ENCODE assay signal across 35 cellular contexts in the genomic region with DNA sequence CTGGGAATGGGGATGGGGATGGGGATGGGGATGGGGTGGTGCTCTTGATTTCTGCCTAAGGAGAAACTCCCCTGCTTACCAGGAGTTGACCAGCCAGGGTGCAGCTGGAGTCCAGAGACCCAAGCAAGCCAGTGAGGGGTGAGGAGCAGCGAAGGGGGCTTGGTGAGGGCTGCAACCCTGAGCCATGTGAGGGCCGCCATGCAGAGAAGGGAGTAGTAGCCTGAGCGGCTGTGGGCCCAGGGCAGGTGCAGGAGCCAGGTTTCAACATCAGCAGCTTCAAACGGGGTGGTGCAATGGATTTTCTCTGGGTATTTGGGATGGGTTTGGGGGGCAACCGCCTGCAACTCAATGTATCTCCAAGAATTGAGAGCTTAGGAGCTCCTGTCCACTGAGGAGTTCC.
"Had no signal": no experiment of that assay in that cellular context is flagged by ENCODE, and none has a peak within 500 bp of the region (broad histone marks: within the 10 kb centered on the region; RNA-seq: fewer than 3 reads in every experiment).

No MANE protein-coding gene starts in this region.

- H3K4me3 Mint-ChIP-seq: activated CD8-positive, alpha-beta T cell treated with anti-CD3 and anti-CD28 coated beads for 36 hours; activated naive CD8-positive, alpha-beta T cell treated with anti-CD3 and anti-CD28 coated beads for 36 hours; activated T-cell treated with anti-CD3 and anti-CD28 coated beads, Interleukin-2, amount 50 U/mL, for 72 hours; activated T-helper 17 cell treated with anti-CD3 and anti-CD28 coated beads, Interleukin-2, amount 50 U/mL, for 72 hours had no signal

- H3K36me3 ChIP-seq: brain microvascular endothelial cell had no signal

- H3K4me2 ChIP-seq: KMS-11, PC-9 had no signal

- H3K4me3 ChIP-seq: PC-9 had no signal

- H3K36me3 Mint-ChIP-seq: activated naive CD8-positive, alpha-beta T cell treated with anti-CD3 and anti-CD28 coated beads for 36 hours had no signal

- H3K9ac ChIP-seq: KMS-11 had no signal

- H3K9me3 Mint-ChIP-seq: activated T-helper 17 cell treated with anti-CD3 and anti-CD28 coated beads, Interleukin-2, amount 50 U/mL, for 72 hours had no signal

- ATAC-seq: activated CD8-positive, alpha-beta T cell treated with anti-CD3 and anti-CD28 coated beads for 36 hours; activated T-cell treated with anti-CD3 and anti-CD28 coated beads, Interleukin-2, amount 50 U/mL, for 72 hours; activated T-helper 17 cell treated with anti-CD3 and anti-CD28 coated beads, Interleukin-2, amount 50 U/mL, for 72 hours; Right ventricle myocardium inferior; SK-N-SH treated with all-trans-retinoic acid at 6 μM for 48 hours had no signal

- DNase-seq: activated CD4-positive, alpha-beta T cell treated with anti-CD3 and anti-CD28 coated beads for 1 hour; activated CD4-positive, alpha-beta T cell treated with anti-CD3 and anti-CD28 coated beads for 48 hours; activated CD4-positive, alpha-beta T cell treated with anti-CD3 and anti-CD28 coated beads, Interleukin-2, amount 50 U/mL, for 4 hours; activated CD4-positive, CD25-positive, alpha-beta regulatory T cell; activated CD8-positive, alpha-beta T cell treated with anti-CD3 and anti-CD28 coated beads for 36 hours; activated effector memory CD4-positive, alpha-beta T cell treated with anti-CD3 and anti-CD28 coated beads, Interleukin-2, amount 50 U/mL, for 16 hours; activated naive CD4-positive, alpha-beta T cell; activated naive CD4-positive, alpha-beta T cell treated with anti-CD3 and anti-CD28 coated beads, Interleukin-2, amount 50 U/mL, for 16 hours; activated naive CD8-positive, alpha-beta T cell treated with anti-CD3 and anti-CD28 coated beads for 36 hours; activated T-cell treated with anti-CD3 and anti-CD28 coated beads, Interleukin-2, amount 50 U/mL, for 1 hour; activated T-cell treated with anti-CD3 and anti-CD28 coated beads, Interleukin-2, amount 50 U/mL, for 72 hours; amniotic stem cell; brain microvascular endothelial cell; MM.1S; MV-4-11; NCI-H1092; NCI-H1436 treated with DMSO at 0.1 percent for 48 hours; NCI-H1694 treated with DMSO at 0.1 percent for 48 hours; NCI-H2029; NCI-H345; NCI-H748 treated with DMSO at 0.1 percent for 48 hours; NK-92 treated with Interleukin-12 subunit alpha and Interleukin-12 subunit beta, amount 100 ng/mL, for 24 hours; PC-9; SIG-M5; SW 1271; T-helper 1 cell; T-helper 2 cell; T-helper 9 cell had no signal

- FAIRE-seq: RCC 7860 had no signal

- H3K4me1 Mint-ChIP-seq: activated T-helper 17 cell treated with anti-CD3 and anti-CD28 coated beads, Interleukin-2, amount 50 U/mL, for 72 hours had no signal

- H3K27ac Mint-ChIP-seq: activated CD8-positive, alpha-beta T cell treated with anti-CD3 and anti-CD28 coated beads for 36 hours; activated naive CD8-positive, alpha-beta T cell treated with anti-CD3 and anti-CD28 coated beads for 36 hours; activated T-cell treated with anti-CD3 and anti-CD28 coated beads, Interleukin-2, amount 50 U/mL, for 72 hours; activated T-helper 17 cell treated with anti-CD3 and anti-CD28 coated beads, Interleukin-2, amount 50 U/mL, for 72 hours had no signal

- H2AFZ ChIP-seq: PC-9 had no signal

- H3K27ac ChIP-seq: brain microvascular endothelial cell, KMS-11, PC-9, RWPE1, VCaP had no signal
